8 cellular contexts compared by ENCODE assay signal in the genomic region with DNA sequence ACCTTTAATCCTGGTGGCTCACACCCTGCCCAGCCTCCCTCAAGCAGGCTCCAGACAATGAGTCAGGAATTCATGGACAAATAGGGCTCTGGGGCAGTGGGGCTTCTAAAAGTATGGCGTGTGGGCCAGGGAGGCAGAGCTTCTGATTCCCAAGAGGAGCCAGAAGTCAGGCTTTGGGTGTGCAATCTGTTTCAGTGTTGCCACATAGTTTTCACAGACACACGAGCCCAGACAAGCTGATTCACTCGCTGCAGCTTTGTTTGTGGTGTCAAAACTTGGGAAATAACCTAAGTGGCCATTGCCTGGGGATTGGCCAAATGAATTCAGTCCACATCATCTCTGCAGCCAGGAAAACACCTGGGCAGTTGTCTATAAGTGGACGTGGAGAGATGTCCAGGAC. TPM values are rescaled to one million over a fixed set of nuclear protein-coding genes. Genes with fewer than 3 reads are reported as not detected.
DNase-seq lines count a peak whose midpoint lies in the region; ATAC-seq and TF ChIP-seq lines count a peak whose summit lies in the region.

No MANE protein-coding gene starts in this region.

- H3K4me3 ChIP-seq in GM23248 (no peak overlapping the region), skeletal muscle cell (ENCODE audit: low read depth, low read length) (no peak overlapping the region), BE2C (ENCODE audit: low read depth, low read length) (no peak overlapping the region)

- in situ Hi-C loops in GM23248 (cut with MboI) = no loop called here

- H3K4me2 ChIP-seq in GM23248 (ENCODE audit: unreplicated experiment) = no peak overlapping the region

- H3K4me3 Mint-ChIP-seq in T-helper 17 cell = no peak overlapping the region

- H3K27me3 Mint-ChIP-seq in T-helper 17 cell = no peaks in the 10 kb centered on the region

- H4K20me1 ChIP-seq in GM23248 (ENCODE audit: insufficient read depth) = no peaks in the 10 kb centered on the region

- no peak overlapping the region for H2AFZ ChIP-seq in GM23248

- peak overlapping the region; percentile 69 for H3K27ac Mint-ChIP-seq in T-helper 17 cell

- peaks cover 27% of the 10 kb centered on the region for H3F3A ChIP-seq in GM23248 (ENCODE audit: insufficient read depth)

- peaks cover 47% of the 10 kb centered on the region for H3K4me1 Mint-ChIP-seq in T-helper 17 cell

- H3K27ac ChIP-seq in GM23248 (peak overlapping the region; percentile 94), foreskin keratinocyte (peak overlapping the region; percentile 96)

- 0 to 1% methylated on average over 4 of the region's 4 CpGs for WGBS in GM23248 (ENCODE audit: low coverage in 1 of 2, low lambda C conversion rate in 2 of 2, missing lambda C conversion rate in 2 of 2), 2 experiments

- H3K9me3 ChIP-seq in GM23248 (ENCODE audit: low read depth) (no peaks in the 10 kb centered on the region), T-helper 17 cell (ENCODE audit: control insufficient read depth, low read length, poor library complexity, severe bottlenecking) (no peaks in the 10 kb centered on the region), BE2C (no peaks in the 10 kb centered on the region)

- H3K27me3 ChIP-seq in GM23248 (replicated peaks; ENCODE audit: insufficient read depth) (no peaks in the 10 kb centered on the region), foreskin keratinocyte (no peaks in the 10 kb centered on the region), BE2C (no peaks in the 10 kb centered on the region)

- peak overlapping the region; percentile 69 for H3K9ac ChIP-seq in GM23248

- H3K79me2 ChIP-seq in GM23248 (ENCODE audit: insufficient read depth) = peaks cover 88% of the 10 kb centered on the region

- H3K9me2 ChIP-seq in GM23248 (ENCODE audit: insufficient read depth) = no peaks in the 10 kb centered on the region

- H3K36me3 ChIP-seq in GM23248 (ENCODE audit: low read depth) (peaks cover 8% of the 10 kb centered on the region; the same call in 1 of the 2 replicates), BE2C (peaks cover 25% of the 10 kb centered on the region)

- H3K4me1 ChIP-seq in GM23248 (ENCODE audit: insufficient read depth) = peaks cover 33% of the 10 kb centered on the region
- H3K4me1 ChIP-seq in foreskin keratinocyte = peaks cover 51% of the 10 kb centered on the region
- H3K4me1 ChIP-seq in BE2C = no peaks in the 10 kb centered on the region

- TF ChIP-seq CTCF in foreskin keratinocyte (conservative IDR thresholded peaks at IDR 0.05) (no peak), BE2C (IDR thresholded peaks at IDR 0.05; ENCODE audit: low read depth, low read length) (no peak)

- H3K36me3 Mint-ChIP-seq in T-helper 17 cell (ENCODE audit: low read depth) = peaks cover 9% of the 10 kb centered on the region

- ATAC-seq in T-helper 17 cell (no peak), foreskin keratinocyte (peak; percentile 71), HG03442 (IDR thresholded peaks at IDR 0.05; ENCODE audit: unreplicated experiment) (no peak), GM19395 (IDR thresholded peaks at IDR 0.05; ENCODE audit: unreplicated experiment) (no peak)

- DNase-seq in GM23248 (peak; percentile 99), T-helper 17 cell (no peak), foreskin keratinocyte (peak; percentile 98), skeletal muscle cell (ENCODE audit: low read depth) (peak; percentile 98), iPS-NIHi7 (ENCODE audit: extremely low spot score) (no peak), BE2C (no peak)

RNA-seq across cellular contexts. Expression of a gene that starts 9.2 kb away (rescaled TPM):
- 54.6 and 55.7 TPM in 2 replicates for total RNA-seq in GM23248 (2014; rRNA removed; shearing (Covaris generic))
- polyA plus RNA-seq in GM23248 (2016; fragmentation: Nextera tagmentation; extraction: Ambion mirVana) = 53.9 and 54.0 TPM in 2 replicates
- total RNA-seq in T-helper 17 cell = 10 to 100 TPM; 14.3 to 22.6 TPM
- total RNA-seq in foreskin keratinocyte = 58.2 and 67.4 TPM in 2 replicates
- 57.0 and 65.6 TPM in 2 replicates for polyA plus RNA-seq in foreskin keratinocyte
- 81.0 TPM for polyA plus RNA-seq in BE2C (2012; ENCODE audit: insufficient read depth, insufficient read length, low read depth)

RNA-seq across cellular contexts. Expression of a gene that starts 31.4 kb away (rescaled TPM):
- total RNA-seq in GM23248 (2014; rRNA removed; shearing (Covaris generic)) = 41.7 and 49.1 TPM in 2 replicates
- 186 and 197 TPM in 2 replicates for polyA plus RNA-seq in GM23248 (2016; fragmentation: Nextera tagmentation; extraction: Ambion mirVana)
- 100 to 1,000 TPM; 124 to 151 TPM for total RNA-seq in T-helper 17 cell
- 79.8 and 81.9 TPM in 2 replicates for total RNA-seq in foreskin keratinocyte
- 82.0 and 85.8 TPM in 2 replicates for polyA plus RNA-seq in foreskin keratinocyte
- 88.4 TPM for polyA plus RNA-seq in BE2C (2012; ENCODE audit: insufficient read depth, insufficient read length, low read depth)

RNA-seq across cellular contexts. Expression of a gene that starts 46.3 kb away (rescaled TPM):
- total RNA-seq in GM23248 (2014; rRNA removed; shearing (Covaris generic)) = 54.4 and 73.8 TPM in 2 replicates
- 46.5 and 47.1 TPM in 2 replicates for polyA plus RNA-seq in GM23248 (2016; fragmentation: Nextera tagmentation; extraction: Ambion mirVana)
- total RNA-seq in T-helper 17 cell = 10 to 100 TPM; 18.1 to 32.8 TPM
- 24.1 and 25.7 TPM in 2 replicates for total RNA-seq in foreskin keratinocyte
- polyA plus RNA-seq in foreskin keratinocyte = 31.9 and 32.3 TPM in 2 replicates
- 139 TPM for polyA plus RNA-seq in BE2C (2012; ENCODE audit: insufficient read depth, insufficient read length, low read depth)

Comparison
In these comparisons a context has a peak if more than half of its experiments do, and no peak if none do; other contexts are left out.
1. DNase-seq: peak in GM23248 (single experiment), foreskin keratinocyte (2 of 2) and skeletal muscle cell (single experiment); none in T-helper 17 cell (0 of 3), iPS-NIHi7 (single experiment) and BE2C (single experiment).